In genomic region chr21:41633627-41634026, GRCh38 we compare ENCODE assay signal across 14 cellular contexts.
DNase-seq lines count a peak whose midpoint lies in the region; ATAC-seq, FAIRE-seq and TF ChIP-seq lines count a peak whose summit lies in the region.
"Had no signal": no experiment of that assay in that cellular context is flagged by ENCODE, and none has a peak within 500 bp of the region (broad histone marks: within the 10 kb centered on the region; RNA-seq: fewer than 3 reads in every experiment).

No MANE protein-coding gene starts in this region.

- no peak for TF ChIP-seq CTCF in RWPE2 (IDR thresholded peaks at IDR 0.05; ENCODE audit: poor library complexity, severe bottlenecking)
- no peak for TF ChIP-seq CTCF in keratinocyte (optimal IDR thresholded peaks at IDR 0.05 in 1 of 3, IDR thresholded peaks at IDR 0.05 in 1 of 3, conservative IDR thresholded peaks at IDR 0.05 in 1 of 3; ENCODE audit: extremely low read depth in 1 of 3, insufficient read depth in 2 of 3, low read length in 3 of 3)

- H3K36me3 ChIP-seq in RWPE2 (ENCODE audit: low read depth), result no peaks in the 10 kb centered on the region
- H3K36me3 ChIP-seq in keratinocyte (ENCODE audit: control insufficient read depth in 2 of 2, extremely low read depth in 1 of 2, insufficient read depth in 2 of 2, low read length in 2 of 2), result no peaks in the 10 kb centered on the region

- no peak overlapping the region for H3K4me3 ChIP-seq in RWPE2 (ENCODE audit: severe bottlenecking)
- no peak overlapping the region for H3K4me3 ChIP-seq in keratinocyte (ENCODE audit: control insufficient read depth in 2 of 3, extremely low read depth in 1 of 3, insufficient read depth in 2 of 3, low read depth in 1 of 3, low read length in 3 of 3)

- H3K27ac ChIP-seq in RWPE2 (ENCODE audit: poor library complexity, severe bottlenecking), result peak overlapping the region; percentile 97
- H3K27ac ChIP-seq in keratinocyte (ENCODE audit: control insufficient read depth, insufficient read depth, low read length), result peak overlapping the region; percentile 56

- H3K4me1 ChIP-seq in RWPE2 (ENCODE audit: insufficient read depth, poor library complexity, severe bottlenecking) (peaks cover 51% of the 10 kb centered on the region), keratinocyte (ENCODE audit: control insufficient read depth, extremely low read depth, insufficient read depth, low read length) (peaks cover 53% of the 10 kb centered on the region)

- peak; percentile 17 for FAIRE-seq in keratinocyte (lab: Jason Lieb, UNC)

- DNase-seq in HEK293T (ENCODE audit: extremely low spot score) (no peak), RWPE2 (ENCODE audit: low spot score) (no peak), keratinocyte (ENCODE audit: low read depth, low spot score) (no peak), SHP77 treated with DMSO at 0.1 percent for 48 hours (lab: John Stamatoyannopoulos, UW) (no peak), GM19240 (ENCODE audit: insufficient read length, low spot score) (no peak), occipital lobe (lab: John Stamatoyannopoulos, UW) (no peak)
- DNase-seq: DMS 273 treated with DMSO at 0.1 percent for 48 hours, DND-41, NCI-H1092 treated with DMSO at 0.1 percent for 48 hours, NCI-H146, NCI-H2081, SIG-M5 had no signal

- H3K79me2 ChIP-seq in keratinocyte (ENCODE audit: control insufficient read depth, insufficient read depth, low read length), result no peaks in the 10 kb centered on the region

- H3K9me3 ChIP-seq in RWPE2 (ENCODE audit: severe bottlenecking) (no peaks in the 10 kb centered on the region), keratinocyte (ENCODE audit: control insufficient read depth, low read depth, low read length) (peaks cover 2% of the 10 kb centered on the region)

- H3K9ac ChIP-seq in keratinocyte (ENCODE audit: control insufficient read depth, extremely low read depth, insufficient read depth, low read length), result no peak overlapping the region

- H4K20me1 ChIP-seq in keratinocyte (ENCODE audit: control insufficient read depth, extremely low read depth, insufficient read depth, low read length), result no peaks in the 10 kb centered on the region

- no peak overlapping the region for H2AFZ ChIP-seq in keratinocyte (ENCODE audit: control insufficient read depth, low read length)

- dilution Hi-C loops in keratinocyte (cut with MboI; ENCODE audit: extremely low pct_ligation_motif_present, low sequenced_read_pairs), result no loop called here

- no peak for ATAC-seq in RWPE2 (ENCODE audit: low read depth)
- ATAC-seq in GM19328 (IDR thresholded peaks at IDR 0.05; ENCODE audit: unreplicated experiment), result no peak
- ATAC-seq: SK-N-SH treated with all-trans-retinoic acid at 6 μM for 48 hours had no signal

- H3K9me1 ChIP-seq in keratinocyte (ENCODE audit: control insufficient read depth, extremely low read depth, insufficient read depth, low read length), result no peaks in the 10 kb centered on the region

- H3K4me2 ChIP-seq in keratinocyte (ENCODE audit: control insufficient read depth, extremely low read depth, insufficient read depth, low read depth, low read length), result peak overlapping the region; percentile 25

- H3K27me3 ChIP-seq in RWPE2 (ENCODE audit: insufficient read depth, poor library complexity, severe bottlenecking) (no peaks in the 10 kb centered on the region), keratinocyte (ENCODE audit: control insufficient read depth, extremely low read depth, insufficient read depth, low read length) (no peaks in the 10 kb centered on the region)

- CTCF ChIA-PET in HEK293T (lab: Yijun Ruan, JAX), result no interaction called here

- POLR2A ChIA-PET in HEK293T (lab: Yijun Ruan, JAX), result no interaction called here

TF ChIP-seq in HEK293T, 16 proteins besides CTCF, POLR2A, EP300 and RAD21:
- TF ChIP-seq ARNT (IDR thresholded peaks at IDR 0.05) (no peak), PKNOX1 (IDR thresholded peaks at IDR 0.05) (peak; percentile 44; the same call in 1 of the 2 replicates)
